1 cellular context compared by ENCODE assay signal in the genomic region with DNA sequence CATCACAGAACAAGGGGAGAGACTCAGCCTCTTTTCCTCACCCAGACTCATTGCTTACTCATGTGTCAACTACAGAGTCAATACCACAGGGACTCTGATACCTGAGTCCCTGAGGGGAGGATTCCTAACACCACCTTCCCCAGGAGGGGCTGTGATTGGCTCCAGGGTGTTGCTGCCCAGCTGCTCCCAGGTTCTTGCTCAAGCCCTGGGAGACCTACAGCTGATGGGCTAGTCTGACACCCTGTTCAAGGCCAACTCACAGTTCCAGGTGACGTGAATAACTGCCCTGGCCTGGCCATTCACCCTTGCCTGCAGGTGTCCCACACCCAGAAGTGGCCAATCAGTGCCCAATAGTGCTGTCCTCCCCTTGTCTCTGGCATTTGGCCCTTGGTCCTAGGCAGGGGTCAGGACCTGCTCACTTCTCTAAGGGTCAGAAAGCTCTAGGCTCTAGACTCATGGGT.
TF ChIP-seq lines count a peak whose summit lies in the region.

No MANE protein-coding gene starts in this region.

TF ChIP-seq in HCT116, 20 proteins besides CTCF, POLR2A, EP300 and RAD21 (continued from another document):
- TF ChIP-seq TCF7L2 (IDR thresholded peaks at IDR 0.05; ENCODE audit: borderline replicate concordance, extremely low read depth, insufficient read depth, insufficient read length) = no peak
- no peak for TF ChIP-seq JUND (IDR thresholded peaks at IDR 0.05)
- TF ChIP-seq FOSL1 (IDR thresholded peaks at IDR 0.05; ENCODE audit: low read depth) = no peak
- TF ChIP-seq CBX3 (IDR thresholded peaks at IDR 0.05; ENCODE audit: low read depth) = no peak
